8 cellular contexts compared by ENCODE assay signal in genomic region chr12:67068773-67069450, GRCh38.
DNase-seq lines count a peak whose midpoint lies in the region; ATAC-seq and TF ChIP-seq lines count a peak whose summit lies in the region.

No MANE protein-coding gene starts in this region.

- peak overlapping the region; percentile 54 for H3K4me2 ChIP-seq in OCI-LY7 (ENCODE audit: low read length)

- no TSS peak for BruUV-seq in OCI-LY7 (replicated peaks; lab: Mats Ljungman, UMichigan)

- CTCF ChIA-PET in OCI-LY7 (lab: Charles Lee; ENCODE audit: unreplicated experiment), result no interaction called here

- peaks cover 37% of the 10 kb centered on the region for H3K27me3 ChIP-seq in BE2C
- H3K27me3 ChIP-seq in left ventricle myocardium inferior (ENCODE audit: low read depth), result peaks cover 69% of the 10 kb centered on the region
- no peaks in the 10 kb centered on the region for H3K27me3 ChIP-seq in sigmoid colon

- no peak for TF ChIP-seq EP300 in sigmoid colon (IDR thresholded peaks at IDR 0.05)

- WGBS in sigmoid colon, 2 donors, result 0 to 1% methylated on average over 81 of the region's 81 CpGs

- H3K4me3 ChIP-seq in BE2C (ENCODE audit: low read depth, low read length) (peak overlapping the region; percentile 43), OCI-LY7 (ENCODE audit: low read depth, low read length, poor library complexity, severe bottlenecking) (peak overlapping the region; percentile 63), left ventricle myocardium inferior (peak overlapping the region; percentile 72), sigmoid colon (peak overlapping the region; percentile 76 to 83 (median 79))

- H3K79me2 ChIP-seq in OCI-LY7 (ENCODE audit: insufficient read depth, low read depth, low read length), result no peaks in the 10 kb centered on the region

- H3K9me3 ChIP-seq in BE2C (no peaks in the 10 kb centered on the region; the same call in 1 of the 2 replicates), OCI-LY7 (ENCODE audit: low read length) (no peaks in the 10 kb centered on the region), left ventricle myocardium inferior (replicated peaks) (no peaks in the 10 kb centered on the region), sigmoid colon (no peaks in the 10 kb centered on the region)

- H3K9me2 ChIP-seq in OCI-LY7 (ENCODE audit: insufficient read depth, low read length), result no peaks in the 10 kb centered on the region

- H2AFZ ChIP-seq in OCI-LY7 (ENCODE audit: low read length), result no peak overlapping the region

- ATAC-seq in GM19035 (IDR thresholded peaks at IDR 0.05; ENCODE audit: unreplicated experiment), result peak; percentile 56
- peak; percentile 71 for ATAC-seq in HG03354 (IDR thresholded peaks at IDR 0.05; ENCODE audit: poor library complexity, severe bottlenecking, unreplicated experiment)
- ATAC-seq in GM18873 (IDR thresholded peaks at IDR 0.05; ENCODE audit: low FRiP score, unreplicated experiment), result no peak

- DNase-seq in BE2C (peak; percentile 47), OCI-LY7 (ENCODE audit: low spot score) (peak; percentile 48), left ventricle myocardium inferior (no peak), sigmoid colon (peak; percentile 72)
- DNase-seq in activated naive CD4-positive, alpha-beta T cell treated with anti-CD3 and anti-CD28 coated beads, Interleukin-2, amount 50 U/mL, for 16 hours, result peak; percentile 61

- H3K4me1 ChIP-seq in BE2C, result no peaks in the 10 kb centered on the region
- H3K4me1 ChIP-seq in OCI-LY7 (ENCODE audit: insufficient read depth, low read length, poor library complexity, severe bottlenecking), result no peaks in the 10 kb centered on the region
- peaks cover 18% of the 10 kb centered on the region for H3K4me1 ChIP-seq in left ventricle myocardium inferior
- peaks cover 0 to 27% (median 13%) of the 10 kb centered on the region in 4 donors for H3K4me1 ChIP-seq in sigmoid colon

- intact Hi-C loops in OCI-LY7 (cut with micrococcal nuclease; ENCODE audit: unreplicated experiment) (no loop called here), left ventricle myocardium inferior (cut with micrococcal nuclease) (no loop called here), sigmoid colon (cut with DNase I) (loop anchor here (10.0 kb wide), 1 partner anchor 154 kb away; no protein-coding TSS in a partner anchor)

- H3K36me3 ChIP-seq in BE2C (no peaks in the 10 kb centered on the region), OCI-LY7 (ENCODE audit: insufficient read depth, low read length) (no peaks in the 10 kb centered on the region), left ventricle myocardium inferior (no peaks in the 10 kb centered on the region), sigmoid colon (no peaks in the 10 kb centered on the region)

- no peaks in the 10 kb centered on the region for H4K20me1 ChIP-seq in OCI-LY7 (ENCODE audit: insufficient read depth, low read length)

- POLR2A ChIA-PET in OCI-LY7 (lab: Charles Lee), result interaction anchor here (0.7 kb wide), 1 partner anchor 15 kb away, joined by 3 read pairs; no protein-coding TSS in a partner anchor

- no peak for TF ChIP-seq POLR2A in sigmoid colon (IDR thresholded peaks at IDR 0.05)

- TF ChIP-seq CTCF in BE2C (IDR thresholded peaks at IDR 0.05; ENCODE audit: low read depth, low read length), result no peak
- no peak for TF ChIP-seq CTCF in OCI-LY7 (conservative IDR thresholded peaks at IDR 0.05; ENCODE audit: low read length)
- no peak for TF ChIP-seq CTCF in left ventricle myocardium inferior (IDR thresholded peaks at IDR 0.05; ENCODE audit: borderline replicate concordance)
- TF ChIP-seq CTCF in sigmoid colon (IDR thresholded peaks at IDR 0.05), result no peak

- H3K27ac ChIP-seq in OCI-LY7 (ENCODE audit: low read depth, low read length, poor library complexity, severe bottlenecking) (no peak overlapping the region), left ventricle myocardium inferior (replicated peaks) (peak overlapping the region; percentile 30), sigmoid colon (peak overlapping the region; percentile 89 to 92 (median 90))
